In the genomic region with DNA sequence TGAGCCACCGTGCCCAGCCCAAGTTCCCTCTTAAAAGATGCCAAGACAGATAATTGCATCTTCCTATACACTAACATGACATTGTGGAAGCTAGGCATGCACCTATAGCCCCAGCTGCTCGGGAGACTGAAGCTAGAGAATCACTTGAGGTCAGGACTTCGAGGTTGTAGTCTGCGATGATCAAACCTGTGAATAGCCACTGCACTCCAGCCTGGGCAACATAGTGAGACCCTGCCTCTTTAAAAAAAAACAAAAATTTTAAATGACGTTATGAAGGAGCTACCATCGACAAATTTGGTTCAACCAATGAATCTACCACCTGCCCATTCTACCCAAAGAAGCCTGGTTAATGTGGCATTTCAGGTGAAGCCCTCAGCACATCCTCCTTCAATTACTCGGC, we compare ENCODE assay signal across 16 cellular contexts.
DNase-seq lines count a peak whose midpoint lies in the region; ATAC-seq and TF ChIP-seq lines count a peak whose summit lies in the region.
"Had no signal": no experiment of that assay in that cellular context is flagged by ENCODE, and none has a peak within 500 bp of the region (broad histone marks: within the 10 kb centered on the region; RNA-seq: fewer than 3 reads in every experiment).

No MANE protein-coding gene starts in this region.

- TF ChIP-seq CTCF in HEK293 (tag by site-specific recombination; IDR thresholded peaks at IDR 0.05) = no peak
- no peak for TF ChIP-seq CTCF in WERI-Rb-1 (IDR thresholded peaks at IDR 0.05; ENCODE audit: low read depth, low read length)

- H3K4me1 ChIP-seq in HEK293 (ENCODE audit: control insufficient read depth, insufficient read depth, low read length) (peaks cover 14% of the 10 kb centered on the region), neuronal stem cell (ENCODE audit: control insufficient read depth in 2 of 2, insufficient read depth in 1 of 2, low read depth in 1 of 2, low read length in 2 of 2) (peaks cover 9 to 12% of the 10 kb centered on the region in 2 donors)
- H3K4me1 ChIP-seq: Peyer's patch had no signal

- H2AFZ ChIP-seq in neuronal stem cell (ENCODE audit: low read length) = peak overlapping the region; percentile 41

- H3K9me3 Mint-ChIP-seq in natural killer cell treated with Interleukin-12 subunit alpha and Interleukin-12 subunit beta and Interleukin-15 and Interleukin-18, amount 100 ng/mL, for 72 hours = peaks cover 6% of the 10 kb centered on the region
- peaks cover 5% of the 10 kb centered on the region in 2 donors for H3K9me3 Mint-ChIP-seq in activated naive CD4-positive, alpha-beta T cell treated with anti-CD3 and anti-CD28 coated beads, Interleukin-2, amount 50 U/mL, for 72 hours

- H3K36me3 Mint-ChIP-seq in natural killer cell treated with Interleukin-12 subunit alpha and Interleukin-12 subunit beta and Interleukin-15 and Interleukin-18, amount 100 ng/mL, for 72 hours = peaks cover 6% of the 10 kb centered on the region
- peaks cover 0 to 6% of the 10 kb centered on the region in 2 donors for H3K36me3 Mint-ChIP-seq in activated naive CD4-positive, alpha-beta T cell treated with anti-CD3 and anti-CD28 coated beads, Interleukin-2, amount 50 U/mL, for 72 hours
- H3K36me3 Mint-ChIP-seq: CD14-positive monocyte had no signal

- no peak overlapping the region for H2AK5ac ChIP-seq in neuronal stem cell (ENCODE audit: low read depth, low read length)

- H3K36me3 ChIP-seq in HEK293 (ENCODE audit: control insufficient read depth in 2 of 2, insufficient read depth in 1 of 2, low read length in 2 of 2) (no peaks in the 10 kb centered on the region), WERI-Rb-1 (no peaks in the 10 kb centered on the region), neuronal stem cell (replicated peaks in 1 of 2; ENCODE audit: control insufficient read depth in 2 of 2, insufficient read depth in 2 of 2, low read length in 2 of 2) (no peaks in the 10 kb centered on the region)
- H3K36me3 ChIP-seq: Peyer's patch had no signal

- H3K4me3 ChIP-seq in HEK293 (ENCODE audit: low read depth, low read length) = no peak overlapping the region
- no peak overlapping the region for H3K4me3 ChIP-seq in WERI-Rb-1 (ENCODE audit: low read depth, low read length)
- no peak overlapping the region for H3K4me3 ChIP-seq in neuronal stem cell (ENCODE audit: low read length in 2 of 2)
- H3K4me3 ChIP-seq: GM12878, Peyer's patch had no signal

- WGBS in neuronal stem cell (ENCODE audit: extremely low coverage in 2 of 2, insufficient read length in 2 of 2, insufficient replicate concordance in 1 of 2), 2 donors = no CpG with 5 or more reads among the region's 7 CpGs

- no peak overlapping the region for H3K4me2 ChIP-seq in neuronal stem cell (ENCODE audit: insufficient read depth, low read length, poor library complexity, severe bottlenecking)

- peak overlapping the region; percentile 38 for H3K27ac ChIP-seq in HEK293 (ENCODE audit: extremely low read depth, low read depth, low read length)
- peak overlapping the region; percentile 78 for H3K27ac ChIP-seq in WERI-Rb-1
- peak overlapping the region; percentile 74 for H3K27ac ChIP-seq in epithelial cell of prostate
- H3K27ac ChIP-seq in neuronal stem cell (replicated peaks; ENCODE audit: low read length) = no peak overlapping the region
- H3K27ac ChIP-seq: Peyer's patch had no signal

- H3K27me3 Mint-ChIP-seq in natural killer cell treated with Interleukin-12 subunit alpha and Interleukin-12 subunit beta and Interleukin-15 and Interleukin-18, amount 100 ng/mL, for 72 hours = peaks cover 21 to 22% of the 10 kb centered on the region in 2 donors

- H4K91ac ChIP-seq in neuronal stem cell (ENCODE audit: low read depth, low read length, poor library complexity) = no peak overlapping the region

- no peak overlapping the region for H3K27ac Mint-ChIP-seq in natural killer cell treated with Interleukin-12 subunit alpha and Interleukin-12 subunit beta and Interleukin-15 and Interleukin-18, amount 100 ng/mL, for 72 hours
- no peak overlapping the region for H3K27ac Mint-ChIP-seq in activated naive CD4-positive, alpha-beta T cell treated with anti-CD3 and anti-CD28 coated beads, Interleukin-2, amount 50 U/mL, for 72 hours
- H3K27ac Mint-ChIP-seq: CD14-positive monocyte had no signal

- no peaks in the 10 kb centered on the region for H3K27me3 ChIP-seq in WERI-Rb-1 (ENCODE audit: insufficient read depth, low read depth, severe bottlenecking)
- no peaks in the 10 kb centered on the region for H3K27me3 ChIP-seq in neuronal stem cell (ENCODE audit: control insufficient read depth in 3 of 3, insufficient read depth in 3 of 3, low read depth in 1 of 3, low read length in 3 of 3)
- H3K27me3 ChIP-seq: Peyer's patch had no signal

- no peak overlapping the region for H4K8ac ChIP-seq in neuronal stem cell (ENCODE audit: low read depth, low read length)

- POLR2A ChIA-PET in HEK293 (lab: Yijun Ruan, JAX) = no interaction called here

- H3K4me3 Mint-ChIP-seq in natural killer cell treated with Interleukin-12 subunit alpha and Interleukin-12 subunit beta and Interleukin-15 and Interleukin-18, amount 100 ng/mL, for 72 hours = no peak overlapping the region
- H3K4me3 Mint-ChIP-seq: CD14-positive monocyte had no signal

- no peak overlapping the region for H2BK5ac ChIP-seq in neuronal stem cell (ENCODE audit: low read length)

- H3K23ac ChIP-seq in neuronal stem cell (ENCODE audit: low read depth, low read length, poor library complexity) = peak overlapping the region; percentile 12

- H3K9me3 ChIP-seq in HEK293 (ENCODE audit: control insufficient read depth, insufficient read depth, low read depth, low read length) (no peaks in the 10 kb centered on the region), WERI-Rb-1 (ENCODE audit: severe bottlenecking) (peaks cover 3% of the 10 kb centered on the region), neuronal stem cell (replicated peaks in 1 of 2; ENCODE audit: control insufficient read depth in 2 of 2, insufficient read depth in 1 of 2, low read depth in 1 of 2, low read length in 2 of 2) (no peaks in the 10 kb centered on the region)
- H3K9me3 ChIP-seq: Peyer's patch had no signal

- no peaks in the 10 kb centered on the region for H3K4me1 Mint-ChIP-seq in natural killer cell treated with Interleukin-12 subunit alpha and Interleukin-12 subunit beta and Interleukin-15 and Interleukin-18, amount 100 ng/mL, for 72 hours (ENCODE audit: low read depth in 2 of 2)

- H3K9ac ChIP-seq in neuronal stem cell (ENCODE audit: low read depth, low read length, poor library complexity) = no peak overlapping the region

- H3K14ac ChIP-seq in neuronal stem cell (ENCODE audit: low read length) = no peak overlapping the region

- no peak overlapping the region for H2BK12ac ChIP-seq in neuronal stem cell (ENCODE audit: low read length)

- DNase-seq in WERI-Rb-1 (no peak), epithelial cell of prostate (ENCODE audit: low read depth, low spot score) (no peak), neuronal stem cell (ENCODE audit: low spot score) (no peak), HCEC 1CT (no peak), medulla oblongata (ENCODE audit: extremely low spot score) (no peak)
- DNase-seq in natural killer cell treated with Interleukin-12 subunit alpha and Interleukin-12 subunit beta and Interleukin-15 and Interleukin-18, amount 100 ng/mL, for 72 hours (ENCODE audit: low spot score) = no peak
- DNase-seq in activated naive CD4-positive, alpha-beta T cell treated with anti-CD3 and anti-CD28 coated beads, Interleukin-2, amount 50 U/mL, for 72 hours (ENCODE audit: low spot score in 2 of 2) = no peak
- DNase-seq: GDM1, Karpas-422, MM.1S, NCI-H1092 treated with DMSO at 0.1 percent for 48 hours, Peyer's patch, SHP77 treated with DMSO at 0.1 percent for 48 hours had no signal

- H3K18ac ChIP-seq in neuronal stem cell (ENCODE audit: low read length) = no peak overlapping the region

- no peak overlapping the region for H2BK120ac ChIP-seq in neuronal stem cell (ENCODE audit: low read depth, low read length)

- H3K79me1 ChIP-seq in neuronal stem cell (ENCODE audit: low read depth, low read length) = no peaks in the 10 kb centered on the region

- ATAC-seq in natural killer cell treated with Interleukin-12 subunit alpha and Interleukin-12 subunit beta and Interleukin-15 and Interleukin-18, amount 100 ng/mL, for 72 hours = no peak
- ATAC-seq in activated naive CD4-positive, alpha-beta T cell treated with anti-CD3 and anti-CD28 coated beads, Interleukin-2, amount 50 U/mL, for 72 hours = no peak
- ATAC-seq: GM12878 had no signal

- no peak overlapping the region for H3K4ac ChIP-seq in neuronal stem cell (ENCODE audit: low read length)

- no peak overlapping the region for H2BK15ac ChIP-seq in neuronal stem cell (ENCODE audit: low read length)

- CTCF ChIA-PET in HEK293 (lab: Yijun Ruan, JAX) = interaction anchor here (0.6 kb wide), 1 partner anchor 327 kb away, joined by 3 read pairs; no protein-coding TSS in a partner anchor

TF ChIP-seq in HEK293, 187 proteins besides CTCF, POLR2A, EP300 and RAD21:
- TF ChIP-seq ZNF121 (tag by site-specific recombination; IDR thresholded peaks at IDR 0.05) = peak; percentile 71; the same call in 1 of the 2 replicates
- TF ChIP-seq ZNF221 (tag by site-specific recombination; IDR thresholded peaks at IDR 0.05; ENCODE audit: borderline replicate concordance) = no peak
